25 cellular contexts compared by ENCODE assay signal in genomic region chr19:39830847-39831246, GRCh38. TPM values are rescaled to one million over a fixed set of nuclear protein-coding genes. Genes with fewer than 3 reads are reported as not detected.
A peak's percentile ranks its signal among the peaks of the same experiment; 100 is the strongest.
DNase-seq lines count a peak whose midpoint lies in the region; ATAC-seq and TF ChIP-seq lines count a peak whose summit lies in the region.
"Had no signal": no experiment of that assay in that cellular context is flagged by ENCODE, and none has a peak within 500 bp of the region (broad histone marks: within the 10 kb centered on the region; RNA-seq: fewer than 3 reads in every experiment).

No MANE protein-coding gene starts in this region.

- TF ChIP-seq POLR2A in gastrocnemius medialis (IDR thresholded peaks at IDR 0.05): no peak

- H3K27ac ChIP-seq in Panc1 (ENCODE audit: low read length): no peak overlapping the region
- peak overlapping the region; percentile 90 to 99 (median 94) for H3K27ac ChIP-seq in gastrocnemius medialis
- H3K27ac ChIP-seq: esophagus squamous epithelium, upper lobe of right lung had no signal

- H3K4me3 ChIP-seq in Panc1 (ENCODE audit: low read depth in 2 of 2, low read length in 2 of 2) (no peak overlapping the region), gastrocnemius medialis (no peak overlapping the region)
- H3K4me3 ChIP-seq: esophagus squamous epithelium, smooth muscle cell, upper lobe of right lung had no signal

- H3K36me3 ChIP-seq in Panc1 (ENCODE audit: control insufficient read depth, insufficient read depth, low read length): peaks cover 66% of the 10 kb centered on the region
- peaks cover 0 to 63% of the 10 kb centered on the region in 2 donors for H3K36me3 ChIP-seq in gastrocnemius medialis

- POLR2A ChIA-PET in Panc1 (lab: Charles Lee): interaction anchor here (0.5 to 0.6 kb wide), 3 partner anchors 10 to 431 kb away, joined by 3 to 11 read pairs (median 5); no protein-coding TSS in a partner anchor

- no peaks in the 10 kb centered on the region for H3K9me3 Mint-ChIP-seq in activated CD4-positive, alpha-beta T cell treated with anti-CD3 and anti-CD28 coated beads, Interleukin-2, amount 10 ng/mL, durations not matched to agents 24 days and 14 days
- H3K9me3 Mint-ChIP-seq in glutamatergic neuron (ENCODE audit: unreplicated experiment): peaks cover 14% of the 10 kb centered on the region
- H3K9me3 Mint-ChIP-seq: activated naive CD4-positive, alpha-beta T cell treated with anti-CD3 and anti-CD28 coated beads for 36 hours; effector memory CD8-positive, alpha-beta T cell had no signal

- H3K9me3 ChIP-seq in Panc1 (ENCODE audit: control insufficient read depth, insufficient read depth, low read depth, low read length) (no peaks in the 10 kb centered on the region), gastrocnemius medialis (no peaks in the 10 kb centered on the region)
- H3K9me3 ChIP-seq: esophagus squamous epithelium, SK-N-SH, upper lobe of right lung had no signal

- peaks cover 30% of the 10 kb centered on the region for H3K4me1 Mint-ChIP-seq in activated CD4-positive, alpha-beta T cell treated with anti-CD3 and anti-CD28 coated beads, Interleukin-2, amount 10 ng/mL, durations not matched to agents 24 days and 14 days
- H3K4me1 Mint-ChIP-seq in glutamatergic neuron (ENCODE audit: low read depth, unreplicated experiment): peaks cover 35% of the 10 kb centered on the region

- H3K4me1 ChIP-seq in Panc1 (ENCODE audit: control insufficient read depth, insufficient read depth, low read length) (peaks cover 28% of the 10 kb centered on the region), gastrocnemius medialis (peaks cover 29 to 50% of the 10 kb centered on the region in 2 donors)

- ATAC-seq in Panc1 (no peak), gastrocnemius medialis (no peak), GM21737 (IDR thresholded peaks at IDR 0.05; ENCODE audit: unreplicated experiment) (no peak)
- ATAC-seq: effector memory CD8-positive, alpha-beta T cell; upper lobe of right lung had no signal

- TF ChIP-seq CTCF in Panc1 (IDR thresholded peaks at IDR 0.05) (no peak), glutamatergic neuron (IDR thresholded peaks at IDR 0.05; ENCODE audit: partially characterized antibody, unreplicated experiment) (no peak), gastrocnemius medialis (IDR thresholded peaks at IDR 0.05 in 4 of 5, conservative IDR thresholded peaks at IDR 0.05 in 1 of 5) (no peak)

- CTCF ChIA-PET in Panc1 (lab: Charles Lee): interaction anchor here (0.5 kb wide), 1 partner anchor 373 kb away, joined by 6 read pairs; no protein-coding TSS in a partner anchor

- TSS peak; percentile 38 for BruUV-seq in Panc1 (replicated peaks; lab: Mats Ljungman, UMichigan)

- peaks cover 2% of the 10 kb centered on the region for H3K27me3 Mint-ChIP-seq in activated CD4-positive, alpha-beta T cell treated with anti-CD3 and anti-CD28 coated beads, Interleukin-2, amount 10 ng/mL, durations not matched to agents 24 days and 14 days
- H3K27me3 Mint-ChIP-seq in glutamatergic neuron (ENCODE audit: unreplicated experiment): peaks cover 16% of the 10 kb centered on the region
- H3K27me3 Mint-ChIP-seq: effector memory CD8-positive, alpha-beta T cell had no signal

- peak overlapping the region; percentile 20 for H3K27ac Mint-ChIP-seq in activated CD4-positive, alpha-beta T cell treated with anti-CD3 and anti-CD28 coated beads, Interleukin-2, amount 10 ng/mL, durations not matched to agents 24 days and 14 days
- H3K27ac Mint-ChIP-seq in glutamatergic neuron (ENCODE audit: unreplicated experiment): peak overlapping the region; percentile 22
- H3K27ac Mint-ChIP-seq: activated naive CD4-positive, alpha-beta T cell treated with anti-CD3 and anti-CD28 coated beads for 36 hours had no signal

- no peak for DNase-seq in activated CD4-positive, alpha-beta T cell treated with anti-CD3 and anti-CD28 coated beads, Interleukin-2, amount 10 ng/mL, durations not matched to agents 24 days and 14 days
- no peak for DNase-seq in activated CD4-positive, alpha-beta T cell treated with anti-CD3 and anti-CD28 coated beads, Interleukin-2, amount 50 U/mL, for 48 hours
- no peak for DNase-seq in Panc1 (ENCODE audit: low read depth, low spot score)
- no peak for DNase-seq in glutamatergic neuron
- DNase-seq in gastrocnemius medialis: no peak
- no peak for DNase-seq in NCI-H1436 treated with DMSO at 0.1 percent for 48 hours (lab: John Stamatoyannopoulos, UW)
- DNase-seq in NCI-H2227 (lab: John Stamatoyannopoulos, UW; ENCODE audit: unreplicated experiment): no peak
- DNase-seq: activated naive CD4-positive, alpha-beta T cell treated with anti-CD3 and anti-CD28 coated beads for 36 hours; effector memory CD8-positive, alpha-beta T cell; esophagus squamous epithelium; Kasumi-1; NCI-H1092; NCI-H2081; NK-92 treated with Interleukin-12 subunit alpha and Interleukin-12 subunit beta, amount 100 ng/mL, for 24 hours; SK-N-SH; stimulated activated CD4-positive, alpha-beta T cell treated with anti-CD3 and anti-CD28 coated beads, Interleukin-4, amount 100 ng/mL, for 1 hour; T1000; upper lobe of right lung had no signal

- H3K4me3 Mint-ChIP-seq in activated CD4-positive, alpha-beta T cell treated with anti-CD3 and anti-CD28 coated beads, Interleukin-2, amount 10 ng/mL, durations not matched to agents 24 days and 14 days: no peak overlapping the region
- peak overlapping the region; percentile 30 for H3K4me3 Mint-ChIP-seq in glutamatergic neuron (ENCODE audit: unreplicated experiment)
- H3K4me3 Mint-ChIP-seq: activated naive CD4-positive, alpha-beta T cell treated with anti-CD3 and anti-CD28 coated beads for 36 hours; effector memory CD8-positive, alpha-beta T cell had no signal

- in situ Hi-C loops in Panc1 (cut with HindIII; ENCODE audit: low pct_unique_long_range_greater_than_20kb, low sequenced_read_pairs) (no loop called here), gastrocnemius medialis (cut with MboI; ENCODE audit: low sequenced_read_pairs in 4 of 4) (loop anchor here in 2 of 4 donors (25.0 kb wide), 2 partner anchors 294 to 394 kb away; partner anchors contain the start of genes RPS16 (in 2 of the 2), SUPT5H (in 2 of the 2), EID2 (in 1 of the 2) and EID2B (in 1 of the 2))

- intact Hi-C loops in activated CD4-positive, alpha-beta T cell treated with anti-CD3 and anti-CD28 coated beads, Interleukin-2, amount 10 ng/mL, durations not matched to agents 24 days and 14 days (cut with micrococcal nuclease): loop anchor here (5.0 kb wide), 2 partner anchors 384 to 1184 kb away; partner anchors contain the start of genes ACTN4 and SUPT5H
- intact Hi-C loops in Panc1 (cut with micrococcal nuclease; ENCODE audit: unreplicated experiment): loop anchor here (5.0 kb wide), 1 partner anchor 289 kb away; the partner anchor contains the start of gene EID2
- intact Hi-C loops in gastrocnemius medialis (cut with DNase I; ENCODE audit: low total_unique reads): loop anchor here (10.0 kb wide), 2 partner anchors 416 to 634 kb away; partner anchors contain the start of genes BLVRB, PLEKHG2 and SPTBN4

- H3K36me3 Mint-ChIP-seq in activated CD4-positive, alpha-beta T cell treated with anti-CD3 and anti-CD28 coated beads, Interleukin-2, amount 10 ng/mL, durations not matched to agents 24 days and 14 days (ENCODE audit: low read depth): peaks cover 55% of the 10 kb centered on the region
- H3K36me3 Mint-ChIP-seq in glutamatergic neuron (ENCODE audit: unreplicated experiment): peaks cover 24% of the 10 kb centered on the region

- no peaks in the 10 kb centered on the region for H3K27me3 ChIP-seq in Panc1 (ENCODE audit: control insufficient read depth, insufficient read depth, low read length)
- no peaks in the 10 kb centered on the region for H3K27me3 ChIP-seq in gastrocnemius medialis
- H3K27me3 ChIP-seq: esophagus squamous epithelium, upper lobe of right lung had no signal

RNA-seq across cellular contexts. Expression of gene DYRK1B, which starts 3.1 kb away (rescaled TPM):
- total RNA-seq in activated CD4-positive, alpha-beta T cell treated with anti-CD3 and anti-CD28 coated beads, Interleukin-2, amount 10 ng/mL, durations not matched to agents 24 days and 14 days: 3.6 and 4.5 TPM in 2 replicates
- total RNA-seq in Panc1 (2021; ENCODE audit: unreplicated experiment) (322 TPM), glutamatergic neuron (ENCODE audit: unreplicated experiment) (86.3 TPM), gastrocnemius medialis (10 to 100 TPM; 39.6 to 68.7 (median 61.8) TPM)
- polyA plus RNA-seq in Panc1 (2012; ENCODE audit: insufficient read length): 462 TPM

RNA-seq across cellular contexts. Expression of gene FBL, which starts 15.3 kb away (rescaled TPM):
- 605 and 614 TPM in 2 replicates for total RNA-seq in activated CD4-positive, alpha-beta T cell treated with anti-CD3 and anti-CD28 coated beads, Interleukin-2, amount 10 ng/mL, durations not matched to agents 24 days and 14 days
- total RNA-seq in Panc1 (2021; ENCODE audit: unreplicated experiment): 4,927 TPM
- polyA plus RNA-seq in Panc1 (2012; ENCODE audit: insufficient read length): 6,160 TPM
- 119 TPM for total RNA-seq in glutamatergic neuron (ENCODE audit: unreplicated experiment)
- total RNA-seq in gastrocnemius medialis: 10 to 100 TPM; 40.4 to 79.4 (median 67.0) TPM

RNA-seq across cellular contexts. Expression of gene LEUTX, which starts 52.2 kb away (rescaled TPM):
- total RNA-seq in activated CD4-positive, alpha-beta T cell treated with anti-CD3 and anti-CD28 coated beads, Interleukin-2, amount 10 ng/mL, durations not matched to agents 24 days and 14 days: not detected in 2 replicates
- total RNA-seq in Panc1 (2021; ENCODE audit: unreplicated experiment): not detected
- not detected for polyA plus RNA-seq in Panc1 (2012; ENCODE audit: insufficient read length)
- 1.6 TPM for total RNA-seq in glutamatergic neuron (ENCODE audit: unreplicated experiment)
- total RNA-seq in gastrocnemius medialis: not detected
- total RNA-seq: A172; activated naive CD4-positive, alpha-beta T cell treated with anti-CD3 and anti-CD28 coated beads for 36 hours; esophagus squamous epithelium; mesenteric fat pad; NCI-H460; RPMI7951; smooth muscle cell; upper lobe of right lung had no signal
- polyA plus RNA-seq: neural cell, SK-N-SH, smooth muscle cell had no signal
